Comparison of ENCODE assay signal across 8 cellular contexts in the genomic region with DNA sequence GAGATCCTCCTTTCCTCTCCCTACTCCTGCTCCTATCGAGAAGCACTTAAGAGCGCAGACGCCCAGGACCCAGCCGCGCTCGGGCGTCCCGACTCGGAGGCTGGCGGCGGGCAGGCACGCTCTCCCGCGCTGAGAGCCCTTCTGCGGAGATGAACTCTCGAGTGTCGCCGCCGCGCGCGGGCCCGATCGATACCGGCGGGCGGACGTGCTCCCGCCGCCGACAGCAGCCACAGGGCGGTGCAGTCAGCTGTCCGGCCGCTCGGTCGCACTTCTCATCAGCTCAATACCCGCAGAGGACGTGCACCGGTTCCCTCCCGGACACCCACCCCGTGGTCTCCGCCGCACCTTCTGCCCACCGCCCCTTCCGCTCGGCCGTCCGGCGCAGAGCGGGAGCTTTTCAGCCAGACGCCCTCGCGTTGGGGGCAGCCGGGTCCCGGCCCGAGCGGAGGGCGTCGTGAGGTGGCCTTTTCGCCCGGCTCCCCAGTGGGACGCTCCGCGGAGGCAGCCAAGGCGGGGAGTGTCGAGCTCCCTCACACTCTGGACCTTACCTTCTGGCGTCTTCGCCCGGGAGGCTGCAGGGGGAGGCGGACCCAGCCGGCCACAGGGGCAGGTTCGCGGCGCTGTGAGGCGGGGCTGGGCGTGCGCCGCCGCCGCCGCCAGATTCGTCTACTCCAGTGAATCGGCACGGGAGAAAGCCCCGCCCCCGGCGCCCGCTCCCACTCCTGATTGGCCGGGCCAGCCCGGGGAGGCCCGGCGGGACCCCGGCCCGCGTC. TPM values are rescaled to one million over a fixed set of nuclear protein-coding genes. Genes with fewer than 3 reads are reported as not detected.
DNase-seq lines count a peak whose midpoint lies in the region; ATAC-seq and TF ChIP-seq lines count a peak whose summit lies in the region.

No MANE protein-coding gene starts in this region.

- no peaks in the 10 kb centered on the region for H3K9me3 Mint-ChIP-seq in mesothelial cell of epicardium

- H3K4me3 ChIP-seq in effector memory CD4-positive, alpha-beta T cell (ENCODE audit: insufficient read depth, low read depth, low read length, poor library complexity, severe bottlenecking), result peak overlapping the region; percentile 65

- H3K27ac ChIP-seq in effector memory CD4-positive, alpha-beta T cell (ENCODE audit: insufficient read depth, low read length, poor library complexity, severe bottlenecking), result no peak overlapping the region

- peaks cover 8% of the 10 kb centered on the region for H3K36me3 Mint-ChIP-seq in mesothelial cell of epicardium

- peak; percentile 48 for ATAC-seq in GM18870 (IDR thresholded peaks at IDR 0.05; ENCODE audit: unreplicated experiment)
- peak; percentile 72 for ATAC-seq in HG03103 (IDR thresholded peaks at IDR 0.05; ENCODE audit: low read depth, unreplicated experiment)

- DNase-seq in ACHN, result peak; percentile 67
- peak; percentile 87 for DNase-seq in NCI-H2227 treated with DMSO at 0.1 percent for 48 hours (lab: John Stamatoyannopoulos, UW)
- DNase-seq in activated CD4-positive, alpha-beta T cell treated with anti-CD3 and anti-CD28 coated beads, Interleukin-2, amount 50 U/mL, for 48 hours, result peak; percentile 83 to 86
- DNase-seq in effector memory CD4-positive, alpha-beta T cell, result peak in 2 of 3 donors; percentile 16 to 34
- DNase-seq in mesothelial cell of epicardium (ENCODE audit: low spot score in 2 of 2, unreplicated experiment in 2 of 2), result peak in 1 of 2 experiments; percentile 75
- peak; percentile 11 to 30 for DNase-seq in stimulated activated CD8-positive, alpha-beta memory T cell treated with anti-CD3 and anti-CD28 coated beads, Interleukin-2, amount 100 ng/mL, for 1 hour (ENCODE audit: low read depth in 2 of 2)

- in situ Hi-C loops in ACHN (cut with HindIII; ENCODE audit: low pct_ligation_motif_present, low pct_unique_long_range_greater_than_20kb, low sequenced_read_pairs), result no loop called here

- H3K27ac Mint-ChIP-seq in mesothelial cell of epicardium, result no peak overlapping the region

- no peaks in the 10 kb centered on the region for H3K36me3 ChIP-seq in effector memory CD4-positive, alpha-beta T cell (ENCODE audit: control insufficient read depth, insufficient read depth, low read length)

- peaks cover 33% of the 10 kb centered on the region for H3K27me3 ChIP-seq in effector memory CD4-positive, alpha-beta T cell (replicated peaks; ENCODE audit: control insufficient read depth, insufficient read depth, low read length, poor library complexity, severe bottlenecking)

- TF ChIP-seq CTCF in mesothelial cell of epicardium (IDR thresholded peaks at IDR 0.05; ENCODE audit: unreplicated experiment), result no peak

- H3K27me3 Mint-ChIP-seq in mesothelial cell of epicardium (ENCODE audit: low read depth), result peaks cover 86% of the 10 kb centered on the region

- H3K9me3 ChIP-seq in effector memory CD4-positive, alpha-beta T cell (ENCODE audit: control insufficient read depth, low read length), result no peaks in the 10 kb centered on the region

- peaks cover 10% of the 10 kb centered on the region for H3K4me1 Mint-ChIP-seq in mesothelial cell of epicardium

- H3K4me1 ChIP-seq in effector memory CD4-positive, alpha-beta T cell (ENCODE audit: control insufficient read depth, insufficient read depth, low read length, poor library complexity, severe bottlenecking), result peaks cover 16% of the 10 kb centered on the region

- peak overlapping the region; percentile 57 for H3K4me3 Mint-ChIP-seq in mesothelial cell of epicardium

RNA-seq across cellular contexts. Expression of gene INSM2, which starts 0.4 kb away (rescaled TPM):
- not detected in 3 replicates for total RNA-seq in mesothelial cell of epicardium
